2 cellular contexts compared by ENCODE assay signal in genomic region chr22:26431151-26431995, GRCh38.
A peak's percentile ranks its signal among the peaks of the same experiment; 100 is the strongest.
TF ChIP-seq lines count a peak whose summit lies in the region.

No MANE protein-coding gene starts in this region.

TF ChIP-seq in GM12878, 131 proteins besides CTCF, POLR2A, EP300 and RAD21:
- 0 out of 2 replicates have a peak, but pooled peaks have one; percentile 21 for TF ChIP-seq RUNX3 (IDR thresholded peaks at IDR 0.05; ENCODE audit: low read length)
- TF ChIP-seq IRF4 (IDR thresholded peaks at IDR 0.05; ENCODE audit: low read depth, low read length), result peak; percentile 58; the same call in 1 of the 2 replicates
- no peak for TF ChIP-seq CREM (IDR thresholded peaks at IDR 0.05; ENCODE audit: low read depth)
- TF ChIP-seq MLLT1 (IDR thresholded peaks at IDR 0.05), result peak; percentile 94
- peak; percentile 42; the same call in 1 of the 2 replicates for TF ChIP-seq IKZF1 (conservative IDR thresholded peaks at IDR 0.05)
- no peak for TF ChIP-seq E2F4 (IDR thresholded peaks at IDR 0.05; ENCODE audit: low read depth, low read length)
- TF ChIP-seq MTA2 (IDR thresholded peaks at IDR 0.05; ENCODE audit: low read depth), result peak; percentile 71
- TF ChIP-seq ZNF274 (IDR thresholded peaks at IDR 0.05; ENCODE audit: insufficient read depth, insufficient read length), result no peak
- no peak for TF ChIP-seq POLR2AphosphoS2 (IDR thresholded peaks at IDR 0.05; ENCODE audit: low read depth, low read length)
- peak; percentile 31; the same call in 1 of the 2 replicates for TF ChIP-seq NBN (IDR thresholded peaks at IDR 0.05)
- TF ChIP-seq IKZF2 (IDR thresholded peaks at IDR 0.05), result peak; percentile 69 to 77
- peak; percentile 71 for TF ChIP-seq ATF7 (IDR thresholded peaks at IDR 0.05; ENCODE audit: low read depth)
- TF ChIP-seq KDM1A (IDR thresholded peaks at IDR 0.05; ENCODE audit: borderline replicate concordance), result no peak
- TF ChIP-seq ZBTB11 (CRISPR knock-in tag; IDR thresholded peaks at IDR 0.05), result no peak
- TF ChIP-seq EED (IDR thresholded peaks at IDR 0.05; ENCODE audit: low read depth), result peak; percentile 42; the same call in 1 of the 2 replicates
- no peak for TF ChIP-seq ATF2 (IDR thresholded peaks at IDR 0.05; ENCODE audit: low read length)
- TF ChIP-seq RELB (IDR thresholded peaks at IDR 0.05; ENCODE audit: low read depth), result peak; percentile 85
- TF ChIP-seq JUNB (IDR thresholded peaks at IDR 0.05), result peak; percentile 4
- no peak for TF ChIP-seq FOXM1 (IDR thresholded peaks at IDR 0.05; ENCODE audit: low read depth, low read length)
- no peak for TF ChIP-seq CHD4 (IDR thresholded peaks at IDR 0.05)
- no peak for TF ChIP-seq ZSCAN29 (IDR thresholded peaks at IDR 0.05)

TF ChIP-seq in neural cell, 6 proteins besides CTCF, POLR2A, EP300 and RAD21:
- TF ChIP-seq TAF1 (IDR thresholded peaks at IDR 0.05; ENCODE audit: low read depth), result no peak
- TF ChIP-seq SMC3 (conservative IDR thresholded peaks at IDR 0.05; ENCODE audit: poor library complexity), result no peak
- no peak for TF ChIP-seq EZH2 (IDR thresholded peaks at IDR 0.05; ENCODE audit: borderline replicate concordance, insufficient read depth, low read length, poor library complexity, severe bottlenecking)
- no peak for TF ChIP-seq MXI1 (conservative IDR thresholded peaks at IDR 0.05; ENCODE audit: poor library complexity, severe bottlenecking)
- no peak for TF ChIP-seq POLR2AphosphoS5 (IDR thresholded peaks at IDR 0.05)
- no peak for TF ChIP-seq REST (IDR thresholded peaks at IDR 0.05; ENCODE audit: borderline replicate concordance)
